ENCODE assay signal across 8 cellular contexts in the genomic region with DNA sequence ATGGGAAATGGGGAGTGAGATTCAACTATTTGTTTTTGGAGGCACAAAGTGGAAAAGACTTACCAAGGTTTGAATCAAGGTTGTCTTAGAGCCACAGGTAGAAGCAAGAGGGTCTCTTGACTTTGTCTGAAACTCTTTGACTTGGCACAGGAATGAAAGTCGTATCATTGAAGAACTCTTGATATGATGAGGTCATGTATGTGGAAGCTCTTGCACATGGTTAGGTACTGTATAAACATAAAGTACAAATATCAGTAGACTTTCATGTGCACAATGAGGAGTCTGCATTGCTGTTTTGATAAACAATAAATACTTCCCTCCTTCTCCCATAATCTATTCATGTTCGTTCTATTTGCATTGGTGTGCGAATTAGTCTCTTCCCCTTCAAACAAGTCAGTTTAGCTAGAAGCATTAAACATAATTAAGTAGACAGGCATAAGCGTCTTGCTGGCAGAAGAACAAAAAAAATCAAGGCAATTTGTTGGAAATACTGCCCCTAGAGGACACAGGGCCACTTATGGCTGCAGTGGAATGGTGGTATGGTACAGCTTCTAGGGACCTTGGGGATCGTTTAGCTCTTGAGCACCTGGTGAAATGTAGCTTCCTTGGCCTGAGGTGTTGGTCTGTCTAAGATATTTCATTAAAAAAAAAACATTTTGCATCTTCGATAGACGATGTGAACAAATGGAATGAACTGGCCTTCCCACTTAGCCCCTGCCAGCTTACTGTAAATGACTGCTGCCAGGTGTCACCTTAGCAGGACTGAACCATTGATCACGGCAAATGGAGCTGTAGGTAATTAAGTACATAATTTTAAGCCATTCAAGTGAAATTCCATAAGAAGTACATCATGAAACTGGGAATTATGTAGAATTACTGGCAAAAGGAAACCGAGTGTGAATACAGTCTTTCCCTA.
A peak's percentile ranks its signal among the peaks of the same experiment; 100 is the strongest.
DNase-seq lines count a peak whose midpoint lies in the region; ATAC-seq and TF ChIP-seq lines count a peak whose summit lies in the region.

No MANE protein-coding gene starts in this region.

- no peak for ATAC-seq in gastroesophageal sphincter

- DNase-seq in DMS114 treated with DMSO at 0.1 percent for 48 hours (lab: John Stamatoyannopoulos, UW; ENCODE audit: unreplicated experiment) (peak; percentile 4), HT1080 (ENCODE audit: low read depth) (peak; percentile 29), SK-MEL-5 (ENCODE audit: low read depth, low spot score) (peak; percentile 67), iPS DF 19.7 (ENCODE audit: low read depth, low spot score) (peak; percentile 48), UCSD-AML1 (lab: John Stamatoyannopoulos, UW; ENCODE audit: unreplicated experiment) (no peak)
- no peak for DNase-seq in stimulated activated naive CD4-positive, alpha-beta T cell treated with Interleukin-2 at 50 U/mL for 16 hours (lab: John Stamatoyannopoulos, UW)
- no peak for DNase-seq in activated CD4-positive, alpha-beta T cell treated with anti-CD3 and anti-CD28 coated beads for 1 hour

- no peaks in the 10 kb centered on the region for H3K9me3 ChIP-seq in gastroesophageal sphincter

- H3K27ac ChIP-seq in gastroesophageal sphincter = no peak overlapping the region

- no peak for TF ChIP-seq POLR2A in gastroesophageal sphincter (IDR thresholded peaks at IDR 0.05)

- no peaks in the 10 kb centered on the region for H3K27me3 ChIP-seq in gastroesophageal sphincter

- peaks cover 3 to 18% (median 7%) of the 10 kb centered on the region in 3 donors for H3K4me1 ChIP-seq in gastroesophageal sphincter

- H3K4me3 ChIP-seq in gastroesophageal sphincter = no peak overlapping the region

- in situ Hi-C loops in SK-MEL-5 (cut with HindIII; ENCODE audit: low pct_unique_long_range_greater_than_20kb, low sequenced_read_pairs) = no loop called here

- no peaks in the 10 kb centered on the region for H3K36me3 ChIP-seq in gastroesophageal sphincter

- 78 to 79% methylated on average over 8 to 9 of the region's 9 CpGs for WGBS in gastroesophageal sphincter (ENCODE audit: low coverage in 1 of 2), 2 donors

- peak in 1 of 4 experiments; percentile 30 for TF ChIP-seq CTCF in gastroesophageal sphincter (IDR thresholded peaks at IDR 0.05)

- TF ChIP-seq EP300 in gastroesophageal sphincter (IDR thresholded peaks at IDR 0.05) = no peak

Comparison
In these comparisons a context has a peak if more than half of its experiments do, and no peak if none do; other contexts are left out.
1. DNase-seq: peak in DMS114 treated with DMSO at 0.1 percent for 48 hours (single experiment), HT1080 (single experiment), SK-MEL-5 (single experiment) and iPS DF 19.7 (single experiment); none in stimulated activated naive CD4-positive, alpha-beta T cell treated with Interleukin-2 at 50 U/mL for 16 hours (single experiment), UCSD-AML1 (single experiment) and activated CD4-positive, alpha-beta T cell treated with anti-CD3 and anti-CD28 coated beads for 1 hour (single experiment).